ENCODE assay signal across 10 cellular contexts in the genomic region with DNA sequence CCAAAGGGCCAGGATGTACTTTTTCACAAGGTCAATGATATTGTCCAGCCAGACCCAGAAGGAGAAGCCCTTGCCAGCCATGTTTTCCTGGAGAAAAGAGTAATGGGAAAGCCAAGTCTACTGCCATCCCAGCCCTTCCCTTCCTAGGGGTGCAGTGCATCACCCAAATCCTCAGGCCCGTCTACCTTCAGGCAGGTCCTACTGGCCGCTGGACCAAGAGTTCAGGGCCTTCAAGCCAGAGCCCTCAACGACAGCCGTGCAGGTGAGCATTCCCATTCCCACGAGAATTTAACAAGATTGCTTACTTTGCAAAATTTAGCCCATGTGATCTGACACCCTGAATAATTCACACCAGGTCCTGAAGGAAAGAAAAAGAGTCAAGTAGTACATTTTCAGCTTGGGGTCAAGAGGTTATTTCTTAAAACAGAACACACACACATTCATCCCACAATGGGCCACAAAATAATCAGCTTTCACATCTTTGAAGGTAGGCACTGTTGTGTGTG. TPM values are rescaled to one million over a fixed set of nuclear protein-coding genes. Genes with fewer than 3 reads are reported as not detected.
DNase-seq lines count a peak whose midpoint lies in the region; ATAC-seq and TF ChIP-seq lines count a peak whose summit lies in the region.
"Had no signal": no experiment of that assay in that cellular context is flagged by ENCODE, and none has a peak within 500 bp of the region (broad histone marks: within the 10 kb centered on the region; RNA-seq: fewer than 3 reads in every experiment).

No MANE protein-coding gene starts in this region.

- no peak for TF ChIP-seq POLR2A in thyroid gland (IDR thresholded peaks at IDR 0.05)

- no peaks in the 10 kb centered on the region for H3K27me3 Mint-ChIP-seq in activated CD4-positive, alpha-beta T cell treated with anti-CD3 and anti-CD28 coated beads for 36 hours

- H3K27me3 ChIP-seq in HUES48 (ENCODE audit: control insufficient read depth, insufficient read depth, low read length): no peaks in the 10 kb centered on the region
- H3K27me3 ChIP-seq in ascending aorta: no peaks in the 10 kb centered on the region
- H3K27me3 ChIP-seq in psoas muscle (ENCODE audit: insufficient read depth in 3 of 3, low read length in 2 of 3): no peaks in the 10 kb centered on the region
- H3K27me3 ChIP-seq in thyroid gland: no peaks in the 10 kb centered on the region

- peaks cover 79% of the 10 kb centered on the region for H3K36me3 Mint-ChIP-seq in activated CD4-positive, alpha-beta T cell treated with anti-CD3 and anti-CD28 coated beads for 36 hours (ENCODE audit: low read depth)

- H3K4me1 ChIP-seq in HUES48 (ENCODE audit: control insufficient read depth, insufficient read depth, low read length) (peaks cover 6% of the 10 kb centered on the region; the same call in 1 of the 2 replicates), ascending aorta (peaks cover 0 to 6% of the 10 kb centered on the region in 2 donors), psoas muscle (peaks cover 6% of the 10 kb centered on the region), thyroid gland (peaks cover 0 to 2% of the 10 kb centered on the region in 2 donors)

- ATAC-seq in activated CD4-positive, alpha-beta T cell treated with anti-CD3 and anti-CD28 coated beads for 36 hours: no peak
- no peak for ATAC-seq in psoas muscle
- ATAC-seq in GM21360 (IDR thresholded peaks at IDR 0.05; ENCODE audit: unreplicated experiment): no peak

- POLR2A ChIA-PET in activated CD4-positive, alpha-beta T cell treated with anti-CD3 and anti-CD28 coated beads for 36 hours (lab: Charles Lee): interaction anchor here (1.1 kb wide), 1 partner anchor 17 kb away, joined by 3 read pairs; no protein-coding TSS in a partner anchor

- no peak overlapping the region for H3K9ac ChIP-seq in HUES48 (ENCODE audit: low read depth, low read length)

- no peaks in the 10 kb centered on the region for H3K9me3 Mint-ChIP-seq in activated CD4-positive, alpha-beta T cell treated with anti-CD3 and anti-CD28 coated beads for 36 hours (ENCODE audit: low read depth)
- H3K9me3 Mint-ChIP-seq: endodermal cell, nephron had no signal

- 75 to 88% (median 85%) methylated on average over 5 of the region's 5 CpGs for WGBS in psoas muscle, 3 donors
- WGBS in thyroid gland, 2 donors: 92% methylated on average over 5 of the region's 5 CpGs

- no peak for DNase-seq in activated CD4-positive, alpha-beta T cell treated with anti-CD3 and anti-CD28 coated beads for 36 hours
- no peak for DNase-seq in activated CD4-positive, alpha-beta T cell treated with anti-CD3 and anti-CD28 coated beads for 1 hour
- DNase-seq in ascending aorta (ENCODE audit: low spot score in 2 of 2) (no peak), psoas muscle (no peak), thyroid gland (no peak), iPS-NIHi7 (ENCODE audit: extremely low spot score) (no peak)

- H3K4me3 ChIP-seq in HUES48 (ENCODE audit: low read depth, low read length) (no peak overlapping the region), ascending aorta (no peak overlapping the region), psoas muscle (no peak overlapping the region), thyroid gland (replicated peaks in 1 of 3) (no peak overlapping the region)

- H3K9me3 ChIP-seq in HUES48 (ENCODE audit: control insufficient read depth, insufficient read depth, low read length): no peaks in the 10 kb centered on the region
- H3K9me3 ChIP-seq in ascending aorta: no peaks in the 10 kb centered on the region
- H3K9me3 ChIP-seq in psoas muscle: no peaks in the 10 kb centered on the region
- H3K9me3 ChIP-seq in thyroid gland: no peaks in the 10 kb centered on the region

- H3K27ac ChIP-seq in HUES48 (ENCODE audit: low read depth, low read length) (peak overlapping the region; percentile 14), ascending aorta (peak overlapping the region; percentile 6 to 48), psoas muscle (peak overlapping the region; percentile 67), thyroid gland (peak overlapping the region in 1 of 3 donors; percentile 12)

- H3K36me3 ChIP-seq in HUES48 (ENCODE audit: control insufficient read depth, insufficient read depth, low read length) (peaks cover 72% of the 10 kb centered on the region), ascending aorta (peaks cover 41 to 86% of the 10 kb centered on the region in 2 donors), psoas muscle (ENCODE audit: insufficient read depth in 1 of 2, low read depth in 1 of 2) (peaks cover 3 to 99% of the 10 kb centered on the region in 2 donors), thyroid gland (peaks cover 42 to 70% of the 10 kb centered on the region in 2 donors)

- TF ChIP-seq CTCF in ascending aorta (IDR thresholded peaks at IDR 0.05): no peak
- TF ChIP-seq CTCF in psoas muscle (IDR thresholded peaks at IDR 0.05): no peak
- no peak for TF ChIP-seq CTCF in thyroid gland (IDR thresholded peaks at IDR 0.05)

- peak overlapping the region; percentile 37 for H3K4me3 Mint-ChIP-seq in activated CD4-positive, alpha-beta T cell treated with anti-CD3 and anti-CD28 coated beads for 36 hours
- H3K4me3 Mint-ChIP-seq: endodermal cell, nephron had no signal

- peak overlapping the region; percentile 63 for H3K27ac Mint-ChIP-seq in activated CD4-positive, alpha-beta T cell treated with anti-CD3 and anti-CD28 coated beads for 36 hours
- H3K27ac Mint-ChIP-seq: endodermal cell, nephron had no signal

- CTCF ChIA-PET in activated CD4-positive, alpha-beta T cell treated with anti-CD3 and anti-CD28 coated beads for 36 hours (lab: Charles Lee): interaction anchor here (0.6 to 10.3 kb wide), 18 partner anchors 10 to 194 kb away, joined by 3 to 228 read pairs (median 8); a partner anchor contains a TSS

- H3K4me1 Mint-ChIP-seq in activated CD4-positive, alpha-beta T cell treated with anti-CD3 and anti-CD28 coated beads for 36 hours: peaks cover 45% of the 10 kb centered on the region

- intact Hi-C loops in activated CD4-positive, alpha-beta T cell treated with anti-CD3 and anti-CD28 coated beads for 36 hours (cut with DNase I, micrococcal nuclease): loop anchor here in 1 of 2 experiments (1.0 to 5.0 kb wide), 4 partner anchors 10 to 194 kb away; a partner anchor contains a TSS
- intact Hi-C loops in ascending aorta (cut with DNase I): loop anchor here (2.0 to 5.0 kb wide), 2 partner anchors 99 to 193 kb away; a partner anchor contains a TSS
- intact Hi-C loops in psoas muscle (cut with DNase I): loop anchor here (1.0 to 5.0 kb wide), 4 partner anchors 80 to 204 kb away; no protein-coding TSS in a partner anchor
- intact Hi-C loops in thyroid gland (cut with DNase I): loop anchor here (2.0 to 5.0 kb wide), 2 partner anchors 81 to 204 kb away; no protein-coding TSS in a partner anchor

RNA-seq across cellular contexts. Expression of a gene that starts 35.0 kb away (rescaled TPM):
- total RNA-seq in activated CD4-positive, alpha-beta T cell treated with anti-CD3 and anti-CD28 coated beads for 36 hours: 100 to 1,000 TPM; 178 to 203 TPM
- 105 TPM for total RNA-seq in ascending aorta
- 10 to 100 TPM; 17.3 to 31.5 (median 23.9) TPM for total RNA-seq in psoas muscle
- 10 to 100 TPM in 2 of 3 donors, 1 to 10 TPM in 1; 8.1 to 12.5 (median 10.5) TPM for polyA plus RNA-seq in psoas muscle
- total RNA-seq in thyroid gland: 10 to 100 TPM; 31.9 to 46.1 (median 34.0) TPM

RNA-seq across cellular contexts. Expression of a gene that starts 47.1 kb away (rescaled TPM):
- 100 to 1,000 TPM; 162 to 203 TPM for total RNA-seq in activated CD4-positive, alpha-beta T cell treated with anti-CD3 and anti-CD28 coated beads for 36 hours
- total RNA-seq in ascending aorta (80.6 TPM), psoas muscle (10 to 100 TPM; 68.8 to 90.1 (median 81.6) TPM), thyroid gland (10 to 100 TPM; 57.6 to 72.6 (median 63.3) TPM)
- polyA plus RNA-seq in psoas muscle: 10 to 100 TPM; 15.9 to 61.3 (median 40.2) TPM
